Comparison of ENCODE assay signal across 8 cellular contexts in genomic region chr21:14675774-14676530, GRCh38.
DNase-seq lines count a peak whose midpoint lies in the region; ATAC-seq and TF ChIP-seq lines count a peak whose summit lies in the region.

No MANE protein-coding gene starts in this region.

- H3K4me1 Mint-ChIP-seq in osteocyte (ENCODE audit: unreplicated experiment): no peaks in the 10 kb centered on the region

- TF ChIP-seq CTCF in PC-9 (conservative IDR thresholded peaks at IDR 0.05) (no peak), coronary artery (IDR thresholded peaks at IDR 0.05) (no peak), osteocyte (IDR thresholded peaks at IDR 0.05) (no peak)

- H3K27me3 Mint-ChIP-seq in osteocyte (ENCODE audit: unreplicated experiment): no peaks in the 10 kb centered on the region

- H4K20me1 ChIP-seq in PC-9 (ENCODE audit: insufficient read depth): no peaks in the 10 kb centered on the region

- H3K36me3 Mint-ChIP-seq in osteocyte (ENCODE audit: unreplicated experiment): no peaks in the 10 kb centered on the region

- no peak overlapping the region for H3K4me2 ChIP-seq in PC-9

- H3K4me3 ChIP-seq in PC-9 (no peak overlapping the region), mesodermal cell (ENCODE audit: extremely low read depth, insufficient read depth, low read length, poor library complexity, severe bottlenecking) (no peak overlapping the region), MG63 (no peak overlapping the region), coronary artery (no peak overlapping the region)

- intact Hi-C loops in PC-9 (cut with micrococcal nuclease; ENCODE audit: unreplicated experiment): no loop called here

- CTCF ChIA-PET in PC-9 (lab: Charles Lee): no interaction called here

- H3K4me3 Mint-ChIP-seq in osteocyte (ENCODE audit: unreplicated experiment): no peak overlapping the region

- H3K36me3 ChIP-seq in PC-9 (ENCODE audit: low read depth) (no peaks in the 10 kb centered on the region), mesodermal cell (ENCODE audit: control insufficient read depth, insufficient read depth, low read length) (no peaks in the 10 kb centered on the region), MG63 (no peaks in the 10 kb centered on the region)

- H3K27me3 ChIP-seq in PC-9 (ENCODE audit: insufficient read depth, low read depth): no peaks in the 10 kb centered on the region
- H3K27me3 ChIP-seq in MG63: no peaks in the 10 kb centered on the region

- DNase-seq in PC-9 (no peak), MG63 (no peak), coronary artery (ENCODE audit: low spot score) (no peak), osteocyte (ENCODE audit: extremely low spot score, unreplicated experiment) (no peak), NCI-H226 (no peak)

- no peaks in the 10 kb centered on the region for H3F3A ChIP-seq in PC-9 (ENCODE audit: insufficient read depth, low read depth)

- no TSS peak for BruUV-seq in PC-9 (replicated peaks; lab: Mats Ljungman, UMichigan)

- no peak overlapping the region for H3K27ac Mint-ChIP-seq in osteocyte (ENCODE audit: unreplicated experiment)

- no peak overlapping the region for H3K27ac ChIP-seq in PC-9
- H3K27ac ChIP-seq in mesodermal cell (ENCODE audit: low read depth, low read length, severe bottlenecking): peak overlapping the region; percentile 2
- H3K27ac ChIP-seq in coronary artery: no peak overlapping the region

- no peaks in the 10 kb centered on the region for H3K9me2 ChIP-seq in PC-9 (ENCODE audit: insufficient read depth)

- peaks cover 22% of the 10 kb centered on the region for H3K9me3 Mint-ChIP-seq in osteocyte (ENCODE audit: unreplicated experiment)

- WGBS in mesodermal cell (ENCODE audit: insufficient coverage in 2 of 2), 2 experiments: 84 to 100% methylated on average over 1 to 2 of the region's 7 CpGs

- ATAC-seq in GM18502 (IDR thresholded peaks at IDR 0.05; ENCODE audit: poor library complexity, unreplicated experiment) (peak; percentile 81), HG02610 (IDR thresholded peaks at IDR 0.05; ENCODE audit: unreplicated experiment) (peak; percentile 74)

- POLR2A ChIA-PET in PC-9 (lab: Charles Lee; ENCODE audit: unreplicated experiment): no interaction called here

- H3K79me2 ChIP-seq in PC-9 (ENCODE audit: low read depth): no peaks in the 10 kb centered on the region

- H2AFZ ChIP-seq in PC-9: peak overlapping the region; percentile 41; the same call in 1 of the 2 replicates

- H3K4me1 ChIP-seq in PC-9 (replicated peaks; ENCODE audit: insufficient read depth): no peaks in the 10 kb centered on the region
- H3K4me1 ChIP-seq in mesodermal cell (ENCODE audit: control insufficient read depth, insufficient read depth, low read length, poor library complexity, severe bottlenecking): peaks cover 15% of the 10 kb centered on the region

- H3K9me3 ChIP-seq in PC-9 (ENCODE audit: insufficient read depth, low read depth): no peaks in the 10 kb centered on the region
- H3K9me3 ChIP-seq in mesodermal cell (ENCODE audit: control insufficient read depth, low read length): no peaks in the 10 kb centered on the region
- no peaks in the 10 kb centered on the region for H3K9me3 ChIP-seq in MG63
